In genomic region chr1:204494281-204495077, GRCh38 we compare ENCODE assay signal across 8 cellular contexts. TPM values are rescaled to one million over a fixed set of nuclear protein-coding genes. Genes with fewer than 3 reads are reported as not detected.
DNase-seq lines count a peak whose midpoint lies in the region; ATAC-seq and TF ChIP-seq lines count a peak whose summit lies in the region.

PIK3C2B (minus strand) TSS chr1:204494805; CDS start chr1:204469802, 25,003 bp downstream.

- H3K4me1 Mint-ChIP-seq in T-helper 2 cell treated with Interferon-gamma antibody and Interleukin-4, amounts not matched to agents 5 μg/mL and 100 μg/mL, for 36 hours (ENCODE audit: low read depth): peaks cover 40% of the 10 kb centered on the region

- H3K9me3 Mint-ChIP-seq in T-helper 2 cell treated with Interferon-gamma antibody and Interleukin-4, amounts not matched to agents 5 μg/mL and 100 μg/mL, for 36 hours: no peaks in the 10 kb centered on the region

- H3K4me3 ChIP-seq in hepatocyte: peak within 1 kb of the TSS; percentile 88
- H3K4me3 ChIP-seq in retinal pigment epithelial cell (ENCODE audit: low read length): peak within 1 kb of the TSS; percentile 80

- H3K4me1 ChIP-seq in hepatocyte (ENCODE audit: insufficient read depth): peaks cover 18% of the 10 kb centered on the region

- peak within 1 kb of the TSS; percentile 81 for H2AFZ ChIP-seq in hepatocyte

- H4K20me1 ChIP-seq in hepatocyte (ENCODE audit: insufficient read depth, poor library complexity, severe bottlenecking): peaks cover 6% of the 10 kb centered on the region

- H3K27me3 ChIP-seq in hepatocyte: no peaks in the 10 kb centered on the region

- ATAC-seq in GM18502 (IDR thresholded peaks at IDR 0.05; ENCODE audit: poor library complexity, unreplicated experiment): peak; percentile 79
- peak; percentile 81 for ATAC-seq in HG02885 (IDR thresholded peaks at IDR 0.05; ENCODE audit: poor library complexity, unreplicated experiment)

- peaks cover 38% of the 10 kb centered on the region for H3K79me2 ChIP-seq in hepatocyte

- H3K4me2 ChIP-seq in hepatocyte: peak within 1 kb of the TSS; percentile 83

- DNase-seq in NCI-H187 (lab: John Stamatoyannopoulos, UW): peak; percentile 90 to 92
- DNase-seq in T-helper 2 cell treated with Interferon-gamma antibody and Interleukin-4, amounts not matched to agents 5 μg/mL and 100 μg/mL, for 36 hours (ENCODE audit: low spot score): peak; percentile 72
- peak; percentile 93 for DNase-seq in astrocyte of the hippocampus (ENCODE audit: low read depth, low spot score)
- peak; percentile 93 for DNase-seq in hepatocyte (ENCODE audit: low spot score)
- no peak for DNase-seq in retinal pigment epithelial cell (ENCODE audit: low read depth)

- H3K36me3 Mint-ChIP-seq in T-helper 2 cell treated with Interferon-gamma antibody and Interleukin-4, amounts not matched to agents 5 μg/mL and 100 μg/mL, for 36 hours (ENCODE audit: low read depth): peaks cover 4% of the 10 kb centered on the region

- peaks cover 2% of the 10 kb centered on the region for H3K27me3 Mint-ChIP-seq in T-helper 2 cell treated with Interferon-gamma antibody and Interleukin-4, amounts not matched to agents 5 μg/mL and 100 μg/mL, for 36 hours (ENCODE audit: low read depth)

- H3K27ac ChIP-seq in 22Rv1: peak within 1 kb of the TSS; percentile 76
- peak within 1 kb of the TSS; percentile 96 for H3K27ac ChIP-seq in hepatocyte

- no peaks in the 10 kb centered on the region for H3K9me2 ChIP-seq in hepatocyte (replicated peaks; ENCODE audit: insufficient read depth)

- H3K4me3 Mint-ChIP-seq in T-helper 2 cell treated with Interferon-gamma antibody and Interleukin-4, amounts not matched to agents 5 μg/mL and 100 μg/mL, for 36 hours: peak within 1 kb of the TSS; percentile 94

- 3% methylated on average over 35 of the region's 69 CpGs for WGBS in hepatocyte (ENCODE audit: low lambda C conversion rate, missing lambda C conversion rate)

- TF ChIP-seq CTCF in 22Rv1 (IDR thresholded peaks at IDR 0.05): peak; percentile 76
- TF ChIP-seq CTCF in hepatocyte (IDR thresholded peaks at IDR 0.05; ENCODE audit: poor library complexity): peak; percentile 44
- peak; percentile 24 for TF ChIP-seq CTCF in retinal pigment epithelial cell (conservative IDR thresholded peaks at IDR 0.05; ENCODE audit: low read depth, low read length)

- H3K27ac Mint-ChIP-seq in T-helper 2 cell treated with Interferon-gamma antibody and Interleukin-4, amounts not matched to agents 5 μg/mL and 100 μg/mL, for 36 hours: peak within 1 kb of the TSS; percentile 91

- H3K9me3 ChIP-seq in hepatocyte (ENCODE audit: low read depth): no peaks in the 10 kb centered on the region

- H3K36me3 ChIP-seq in hepatocyte (replicated peaks; ENCODE audit: insufficient read depth, low read depth): no peaks in the 10 kb centered on the region

RNA-seq across cellular contexts. Expression of gene PIK3C2B, which starts in this region (rescaled TPM):
- total RNA-seq in hepatocyte: 19.7 and 26.0 TPM in 2 replicates
- polyA plus RNA-seq in hepatocyte: 15.5 and 18.8 TPM in 2 replicates

Comparison
In these comparisons a context has a peak if more than half of its experiments do, and no peak if none do; other contexts are left out.
1. CTCF ChIP-seq: peak in every context shown above with its lines; median percentile 76 in 22Rv1; 44 in hepatocyte; 24 in retinal pigment epithelial cell.